Comparison of ENCODE assay signal across 8 cellular contexts in genomic region chr1:149844096-149844495, GRCh38. TPM values are rescaled to one million over a fixed set of nuclear protein-coding genes. Genes with fewer than 3 reads are reported as not detected.
A peak's percentile ranks its signal among the peaks of the same experiment; 100 is the strongest.
DNase-seq lines count a peak whose midpoint lies in the region; TF ChIP-seq lines count a peak whose summit lies in the region.

No MANE protein-coding gene starts in this region.

- peaks cover 37 to 43% of the 10 kb centered on the region in 2 donors for H3K4me1 ChIP-seq in duodenal mucosa (ENCODE audit: control insufficient read depth in 1 of 2, insufficient read depth in 2 of 2, low read length in 2 of 2)

- no peak overlapping the region for H3K27ac ChIP-seq in duodenal mucosa (ENCODE audit: low read depth, low read length)

- H3K4me3 Mint-ChIP-seq in neural crest cell = peak overlapping the region; percentile 90

- DNase-seq in RPMI7951 (ENCODE audit: low read depth) = peak; percentile 51
- DNase-seq in neural crest cell (ENCODE audit: low read depth, low spot score) = no peak
- no peak for DNase-seq in NCI-H82 (lab: John Stamatoyannopoulos, UW)
- DNase-seq in HK-2 (ENCODE audit: unreplicated experiment) = no peak
- no peak for DNase-seq in NOMO-1 treated with DMSO at 0.1 percent for 48 hours (lab: John Stamatoyannopoulos, UW; ENCODE audit: unreplicated experiment)
- DNase-seq in GF-D8 (lab: John Stamatoyannopoulos, UW) = no peak

- H3K36me3 Mint-ChIP-seq in neural crest cell (ENCODE audit: low read depth) = no peaks in the 10 kb centered on the region

- peaks cover 50% of the 10 kb centered on the region for H3K4me1 Mint-ChIP-seq in neural crest cell

- H3K4me3 ChIP-seq in GM12875 (ENCODE audit: low read depth, low read length) = peak overlapping the region; percentile 58
- H3K4me3 ChIP-seq in duodenal mucosa (ENCODE audit: low read depth in 1 of 2, low read length in 2 of 2) = peak overlapping the region; percentile 67 to 89

- H3K27ac Mint-ChIP-seq in neural crest cell (ENCODE audit: unreplicated experiment) = peak overlapping the region; percentile 91

- TF ChIP-seq CTCF in GM12875 (IDR thresholded peaks at IDR 0.05; ENCODE audit: borderline replicate concordance, insufficient read depth, low read depth, low read length) (no peak), neural crest cell (conservative IDR thresholded peaks at IDR 0.05) (no peak)

- no peaks in the 10 kb centered on the region for H3K9me3 ChIP-seq in duodenal mucosa (ENCODE audit: control insufficient read depth in 1 of 2, low read length in 2 of 2)

- H3K36me3 ChIP-seq in duodenal mucosa (ENCODE audit: control insufficient read depth in 1 of 2, insufficient read depth in 2 of 2, low read length in 2 of 2) = peaks cover 0 to 6% of the 10 kb centered on the region in 2 donors

- no peaks in the 10 kb centered on the region for H3K27me3 Mint-ChIP-seq in neural crest cell (ENCODE audit: low read depth)

- no peaks in the 10 kb centered on the region for H3K27me3 ChIP-seq in duodenal mucosa (ENCODE audit: control insufficient read depth in 1 of 2, insufficient read depth in 2 of 2, low read length in 2 of 2)

- H3K9me3 Mint-ChIP-seq in neural crest cell = no peaks in the 10 kb centered on the region

- H3K9ac ChIP-seq in duodenal mucosa (ENCODE audit: low read depth in 1 of 2, low read length in 2 of 2) = peak overlapping the region; percentile 65 to 89

RNA-seq across cellular contexts. Expression of gene BOLA1, which starts 55.3 kb away (rescaled TPM):
- 16.7 and 25.0 TPM in 2 replicates for total RNA-seq in RPMI7951 (2014; rRNA removed; shearing (Covaris generic))
- total RNA-seq in neural crest cell = 10.1 TPM in 2 replicates
